In the genomic region with DNA sequence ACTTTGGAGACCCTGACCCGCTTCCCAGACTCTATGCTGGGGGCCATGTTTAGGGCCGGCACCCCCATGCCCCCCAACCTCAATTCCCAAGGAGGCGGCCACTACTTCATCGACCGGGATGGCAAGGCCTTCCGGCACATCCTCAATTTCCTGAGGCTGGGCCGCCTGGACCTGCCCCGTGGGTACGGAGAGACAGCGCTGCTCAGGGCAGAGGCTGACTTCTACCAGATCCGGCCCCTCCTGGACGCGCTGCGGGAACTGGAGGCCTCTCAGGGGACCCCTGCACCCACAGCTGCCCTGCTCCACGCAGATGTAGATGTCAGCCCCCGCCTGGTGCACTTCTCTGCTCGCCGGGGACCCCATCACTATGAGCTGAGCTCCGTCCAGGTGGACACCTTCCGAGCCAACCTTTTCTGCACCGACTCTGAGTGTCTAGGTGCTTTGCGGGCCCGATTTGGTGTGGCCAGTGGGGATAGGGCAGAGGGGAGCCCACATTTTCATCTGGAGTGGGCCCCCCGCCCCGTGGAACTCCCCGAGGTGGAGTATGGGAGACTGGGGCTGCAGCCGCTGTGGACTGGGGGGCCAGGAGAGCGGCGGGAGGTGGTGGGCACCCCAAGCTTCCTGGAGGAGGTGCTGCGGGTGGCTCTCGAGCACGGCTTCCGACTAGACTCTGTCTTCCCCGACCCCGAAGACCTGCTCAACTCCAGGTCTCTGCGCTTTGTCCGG, we compare ENCODE assay signal across 9 cellular contexts. TPM values are rescaled to one million over a fixed set of nuclear protein-coding genes. Genes with fewer than 3 reads are reported as not detected.
DNase-seq lines count a peak whose midpoint lies in the region; ATAC-seq and TF ChIP-seq lines count a peak whose summit lies in the region.
"Had no signal": no experiment of that assay in that cellular context is flagged by ENCODE, and none has a peak within 500 bp of the region (broad histone marks: within the 10 kb centered on the region; RNA-seq: fewer than 3 reads in every experiment).

No MANE protein-coding gene starts in this region.

- no peaks in the 10 kb centered on the region for H3K27me3 Mint-ChIP-seq in chondrocyte (ENCODE audit: low read depth)
- H3K27me3 Mint-ChIP-seq in naive thymus-derived CD4-positive, alpha-beta T cell = no peaks in the 10 kb centered on the region

- POLR2A ChIA-PET in naive thymus-derived CD4-positive, alpha-beta T cell (lab: Charles Lee) = interaction anchor here (0.9 to 5.4 kb wide), 10 partner anchors 16 to 221 kb away, joined by 3 to 29 read pairs (median 3); partner anchors contain the start of genes ACAP1, POLR2A, SENP3 and TMEM102

- H3K27me3 ChIP-seq in right atrium auricular region (no peaks in the 10 kb centered on the region), WERI-Rb-1 (ENCODE audit: insufficient read depth, low read depth, severe bottlenecking) (no peaks in the 10 kb centered on the region)
- no peaks in the 10 kb centered on the region for H3K27me3 ChIP-seq in naive thymus-derived CD4-positive, alpha-beta T cell (ENCODE audit: control insufficient read depth in 2 of 2, insufficient read depth in 2 of 2, low read length in 2 of 2)

- H3K4me3 ChIP-seq in right atrium auricular region (peak overlapping the region; percentile 68 to 73), WERI-Rb-1 (ENCODE audit: low read depth, low read length) (no peak overlapping the region)
- no peak overlapping the region for H3K4me3 ChIP-seq in naive thymus-derived CD4-positive, alpha-beta T cell (ENCODE audit: low read length)

- ATAC-seq in left ventricle myocardium superior = no peak
- ATAC-seq in naive thymus-derived CD4-positive, alpha-beta T cell = no peak
- no peak for ATAC-seq in HG02973 (IDR thresholded peaks at IDR 0.05; ENCODE audit: unreplicated experiment)

- H3K9me3 Mint-ChIP-seq in chondrocyte (ENCODE audit: low read depth) = no peaks in the 10 kb centered on the region
- no peaks in the 10 kb centered on the region for H3K9me3 Mint-ChIP-seq in naive thymus-derived CD4-positive, alpha-beta T cell

- H3K36me3 Mint-ChIP-seq in chondrocyte (ENCODE audit: low read depth) = no peaks in the 10 kb centered on the region
- peaks cover 0 to 24% (median 0%) of the 10 kb centered on the region in 5 donors for H3K36me3 Mint-ChIP-seq in naive thymus-derived CD4-positive, alpha-beta T cell

- H3K9me3 ChIP-seq in right atrium auricular region (no peaks in the 10 kb centered on the region), WERI-Rb-1 (ENCODE audit: severe bottlenecking) (no peaks in the 10 kb centered on the region)
- no peaks in the 10 kb centered on the region for H3K9me3 ChIP-seq in naive thymus-derived CD4-positive, alpha-beta T cell (ENCODE audit: control insufficient read depth in 2 of 3, low read length in 3 of 3)

- CTCF ChIA-PET in naive thymus-derived CD4-positive, alpha-beta T cell (lab: Charles Lee) = interaction anchor here (0.8 to 5.3 kb wide), 5 partner anchors 17 to 208 kb away, joined by 3 to 67 read pairs (median 4); partner anchors contain the start of genes ACAP1, FGF11 and TMEM102

- H3K4me3 Mint-ChIP-seq in chondrocyte (ENCODE audit: unreplicated experiment) = peak overlapping the region; percentile 87
- peak overlapping the region; percentile 78 to 94 (median 88) for H3K4me3 Mint-ChIP-seq in naive thymus-derived CD4-positive, alpha-beta T cell

- peaks cover 0 to 73% of the 10 kb centered on the region in 2 donors for H3K4me1 ChIP-seq in right atrium auricular region
- peaks cover 10 to 27% of the 10 kb centered on the region in 2 donors for H3K4me1 ChIP-seq in naive thymus-derived CD4-positive, alpha-beta T cell (ENCODE audit: control insufficient read depth in 2 of 2, insufficient read depth in 2 of 2, low read length in 2 of 2)

- H3K36me3 ChIP-seq in right atrium auricular region = no peaks in the 10 kb centered on the region
- H3K36me3 ChIP-seq in naive thymus-derived CD4-positive, alpha-beta T cell (ENCODE audit: control insufficient read depth in 2 of 3, insufficient read depth in 3 of 3, low read length in 3 of 3) = peaks cover 0 to 20% (median 3%) of the 10 kb centered on the region in 3 experiments
- H3K36me3 ChIP-seq in WERI-Rb-1 = no peaks in the 10 kb centered on the region

- peak overlapping the region; percentile 91 for H3K27ac Mint-ChIP-seq in chondrocyte (ENCODE audit: unreplicated experiment)
- peak overlapping the region in 6 of 9 donors; percentile 59 to 91 (median 85) for H3K27ac Mint-ChIP-seq in naive thymus-derived CD4-positive, alpha-beta T cell

- TF ChIP-seq CTCF in right atrium auricular region (IDR thresholded peaks at IDR 0.05) (no peak), chondrocyte (IDR thresholded peaks at IDR 0.05) (no peak), WERI-Rb-1 (IDR thresholded peaks at IDR 0.05; ENCODE audit: low read depth, low read length) (no peak)

- DNase-seq in right atrium auricular region (ENCODE audit: low spot score) (no peak), left ventricle myocardium superior (no peak), chondrocyte (ENCODE audit: low spot score) (no peak), WERI-Rb-1 (no peak), retina (no peak), putamen (ENCODE audit: low spot score) (no peak)
- no peak for DNase-seq in naive thymus-derived CD4-positive, alpha-beta T cell

- H3K4me1 Mint-ChIP-seq in chondrocyte (ENCODE audit: low read depth) = peaks cover 44% of the 10 kb centered on the region
- peaks cover 14 to 64% (median 39%) of the 10 kb centered on the region in 7 donors for H3K4me1 Mint-ChIP-seq in naive thymus-derived CD4-positive, alpha-beta T cell

- intact Hi-C loops in left ventricle myocardium superior (cut with micrococcal nuclease) = no loop called here
- intact Hi-C loops in naive thymus-derived CD4-positive, alpha-beta T cell (cut with micrococcal nuclease) = loop anchor here (1.0 to 10.0 kb wide), 5 partner anchors 71 to 334 kb away; partner anchors contain the start of genes POLR2A (in 2 of the 2), SLC2A4 (in 1 of the 2), SLC35G6 (in 1 of the 2) and TP53 (in 1 of the 2)

- H3K27ac ChIP-seq in right atrium auricular region = peak overlapping the region; percentile 96 to 98
- H3K27ac ChIP-seq in naive thymus-derived CD4-positive, alpha-beta T cell (ENCODE audit: low read depth, low read length) = peak overlapping the region; percentile 74
- no peak overlapping the region for H3K27ac ChIP-seq in WERI-Rb-1

RNA-seq across cellular contexts. Expression of gene KCTD11, which starts 1.1 kb away (rescaled TPM):
- total RNA-seq in right atrium auricular region = 1 to 10 TPM; 4.2 to 6.9 TPM
- 3.6 TPM for total RNA-seq in left ventricle myocardium superior
- total RNA-seq in chondrocyte = 16.6 to 23.3 TPM (median 23.0 TPM) in 3 replicates
- 10 to 100 TPM in 1 of 5 experiments, 1 to 10 TPM in 4; 2.7 to 13.7 (median 4.0) TPM for total RNA-seq in naive thymus-derived CD4-positive, alpha-beta T cell
- 1 to 10 TPM in 1 of 2 donors, under 1 TPM in 1; 0.83 to 1.1 TPM for polyA plus RNA-seq in naive thymus-derived CD4-positive, alpha-beta T cell

RNA-seq across cellular contexts. Expression of gene TMEM95, which starts 1.9 kb away (rescaled TPM):
- total RNA-seq in right atrium auricular region (not detected), left ventricle myocardium superior (not detected), chondrocyte (not detected in 3 replicates)
- total RNA-seq in naive thymus-derived CD4-positive, alpha-beta T cell = not detected
- polyA plus RNA-seq in naive thymus-derived CD4-positive, alpha-beta T cell = not detected
- total RNA-seq: RPMI7951 had no signal

RNA-seq across cellular contexts. Expression of gene ACAP1, which starts 16.7 kb away (rescaled TPM):
- total RNA-seq in right atrium auricular region (1 to 10 TPM; 5.1 to 6.7 TPM), left ventricle myocardium superior (17.3 TPM), chondrocyte (2.9 to 6.8 TPM (median 3.7 TPM) in 3 replicates)
- total RNA-seq in naive thymus-derived CD4-positive, alpha-beta T cell = 100 to 1,000 TPM; 482 to 708 (median 599) TPM
- 100 to 1,000 TPM; 234 to 337 TPM for polyA plus RNA-seq in naive thymus-derived CD4-positive, alpha-beta T cell

RNA-seq across cellular contexts. Expression of gene NEURL4, which starts 23.9 kb away (rescaled TPM):
- total RNA-seq in right atrium auricular region (10 to 100 TPM in 1 of 2 donors, 1 to 10 TPM in 1; 9.5 to 12.8 TPM), left ventricle myocardium superior (34.7 TPM), chondrocyte (28.0 to 43.3 TPM (median 32.4 TPM) in 3 replicates)
- total RNA-seq in naive thymus-derived CD4-positive, alpha-beta T cell = 10 to 100 TPM; 42.6 to 92.6 (median 50.1) TPM
- 1 to 10 TPM; 1.1 to 2.5 TPM for polyA plus RNA-seq in naive thymus-derived CD4-positive, alpha-beta T cell

RNA-seq across cellular contexts. Expression of gene TNK1, which starts 27.8 kb away (rescaled TPM):
- 1 to 10 TPM; 4.1 to 4.8 TPM for total RNA-seq in right atrium auricular region
- 2.2 TPM for total RNA-seq in left ventricle myocardium superior
- 0.22 to 0.72 TPM in 2 of 3 replicates, not detected in the other for total RNA-seq in chondrocyte
- total RNA-seq in naive thymus-derived CD4-positive, alpha-beta T cell = 10 to 100 TPM in 4 of 5 experiments, 1 to 10 TPM in 1; 1.5 to 23.4 (median 13.9) TPM
- polyA plus RNA-seq in naive thymus-derived CD4-positive, alpha-beta T cell = 1 to 10 TPM; 5.8 to 7.4 TPM

Comparison
In these comparisons a context has a peak if more than half of its experiments do, and no peak if none do; other contexts are left out.
1. H3K4me3 ChIP-seq: peak in right atrium auricular region (2 of 2); none in naive thymus-derived CD4-positive, alpha-beta T cell (single experiment) and WERI-Rb-1 (single experiment).
2. RNA of gene ACAP1, which starts 16.7 kb away (total RNA-seq): 482 to 708 TPM in naive thymus-derived CD4-positive, alpha-beta T cell; 17.3 TPM in left ventricle myocardium superior (single experiment), 2.9 to 6.8 TPM in chondrocyte and 5.1 to 6.7 TPM in right atrium auricular region; every median in the first group is over 10 times any median in the second.